In genomic region chr6:116665464-116665863, GRCh38 we compare ENCODE assay signal across 11 cellular contexts. TPM values are rescaled to one million over a fixed set of nuclear protein-coding genes. Genes with fewer than 3 reads are reported as not detected.
DNase-seq lines count a peak whose midpoint lies in the region; ATAC-seq, FAIRE-seq and TF ChIP-seq lines count a peak whose summit lies in the region.
"Had no signal": no experiment of that assay in that cellular context is flagged by ENCODE, and none has a peak within 500 bp of the region (broad histone marks: within the 10 kb centered on the region; RNA-seq: fewer than 3 reads in every experiment).

No MANE protein-coding gene starts in this region.

- no peak for FAIRE-seq in K562 (lab: Jason Lieb, UNC)

- H3K4me2 ChIP-seq in Karpas-422 (ENCODE audit: low read depth, low read length, poor library complexity, severe bottlenecking) (peak overlapping the region; percentile 88), K562 (ENCODE audit: insufficient read depth, low read length) (peak overlapping the region; percentile 80), osteoblast (ENCODE audit: insufficient read depth, low read length) (peak overlapping the region; percentile 49)

- POLR2A ChIA-PET in K562 (lab: Yijun Ruan, JAX): interaction anchor here (1.3 to 1.5 kb wide), 2 partner anchors 13 to 16 kb away, joined by 3 to 5 read pairs; partner anchors contain the start of gene KPNA5

- H3K4me3 ChIP-seq in Karpas-422 (ENCODE audit: low read length): peak overlapping the region; percentile 84
- peak overlapping the region; percentile 41 for H3K4me3 ChIP-seq in K562
- no peak overlapping the region for H3K4me3 ChIP-seq in osteoblast (ENCODE audit: insufficient read depth, low read length)
- no peak overlapping the region for H3K4me3 ChIP-seq in upper lobe of right lung

- H3K9me3 ChIP-seq in Karpas-422 (ENCODE audit: low read length) (no peaks in the 10 kb centered on the region), K562 (replicated peaks; ENCODE audit: control insufficient read depth, insufficient read depth, low read depth, low read length) (no peaks in the 10 kb centered on the region), osteoblast (ENCODE audit: low read depth, low read length) (no peaks in the 10 kb centered on the region), upper lobe of right lung (no peaks in the 10 kb centered on the region)

- H3K79me2 ChIP-seq in Karpas-422 (ENCODE audit: low read length): peaks cover 81% of the 10 kb centered on the region
- H3K79me2 ChIP-seq in K562 (ENCODE audit: control insufficient read depth, insufficient read depth, low read length): peaks cover 80% of the 10 kb centered on the region
- peaks cover 75% of the 10 kb centered on the region for H3K79me2 ChIP-seq in osteoblast (ENCODE audit: insufficient read depth, low read length)

- H4K20me1 ChIP-seq in Karpas-422 (ENCODE audit: insufficient read depth, low read depth, low read length): peaks cover 3% of the 10 kb centered on the region; the same call in 1 of the 2 replicates
- H4K20me1 ChIP-seq in K562 (replicated peaks; ENCODE audit: control insufficient read depth, insufficient read depth, low read length): 0 out of 2 replicates have a peak, but pooled peaks cover 3% of the 10 kb centered on the region
- no peaks in the 10 kb centered on the region for H4K20me1 ChIP-seq in osteoblast (ENCODE audit: insufficient read depth, low read length)

- no peak for TF ChIP-seq POLR2A in K562 (conservative IDR thresholded peaks at IDR 0.05)

- H3K27me3 ChIP-seq in Karpas-422 (ENCODE audit: low read length): no peaks in the 10 kb centered on the region
- H3K27me3 ChIP-seq in K562 (ENCODE audit: control insufficient read depth in 2 of 2, insufficient read depth in 2 of 2, low read length in 2 of 2): no peaks in the 10 kb centered on the region
- no peaks in the 10 kb centered on the region for H3K27me3 ChIP-seq in osteoblast (ENCODE audit: insufficient read depth, low read length)
- no peaks in the 10 kb centered on the region for H3K27me3 ChIP-seq in upper lobe of right lung

- WGBS in K562 (ENCODE audit: insufficient coverage, low coverage, missing lambda C conversion rate): 8% methylated on average over 4 of the region's 7 CpGs

- H3K36me3 Mint-ChIP-seq in activated CD4-positive, alpha-beta T cell treated with anti-CD3 and anti-CD28 coated beads, Interleukin-2, amount 10 ng/mL, durations not matched to agents 24 days and 14 days (ENCODE audit: low read depth): peaks cover 39% of the 10 kb centered on the region

- BruUV-seq in K562 (replicated peaks; lab: Mats Ljungman, UMichigan): no TSS peak

- DNase-seq in activated CD4-positive, alpha-beta T cell treated with anti-CD3 and anti-CD28 coated beads, Interleukin-2, amount 10 ng/mL, durations not matched to agents 24 days and 14 days: no peak
- DNase-seq in activated CD4-positive, alpha-beta T cell treated with anti-CD3 and anti-CD28 coated beads for 1 hour: no peak
- DNase-seq in Karpas-422 (no peak), K562 (ENCODE audit: extremely low read depth in 1 of 4, low spot score in 3 of 4) (peak in 1 of 4 experiments; percentile 60), osteoblast (ENCODE audit: insufficient read length, low spot score, missing footprints) (no peak), upper lobe of right lung (no peak), NCI-H345 (lab: John Stamatoyannopoulos, UW) (no peak)
- DNase-seq: amniotic stem cell, naive B cell, NCI-H226 had no signal

- intact Hi-C loops in activated CD4-positive, alpha-beta T cell treated with anti-CD3 and anti-CD28 coated beads, Interleukin-2, amount 10 ng/mL, durations not matched to agents 24 days and 14 days (cut with micrococcal nuclease): loop anchor here (5.0 to 10.0 kb wide), 3 partner anchors 203 to 937 kb away; partner anchors contain the start of genes CALHM6, GOPC and TSPYL4
- intact Hi-C loops in K562 (cut with micrococcal nuclease): no loop called here
- intact Hi-C loops in upper lobe of right lung (cut with DNase I): no loop called here

- no peak overlapping the region for H3K27ac Mint-ChIP-seq in activated CD4-positive, alpha-beta T cell treated with anti-CD3 and anti-CD28 coated beads, Interleukin-2, amount 10 ng/mL, durations not matched to agents 24 days and 14 days
- H3K27ac Mint-ChIP-seq: naive B cell had no signal

- H3K9me3 Mint-ChIP-seq in activated CD4-positive, alpha-beta T cell treated with anti-CD3 and anti-CD28 coated beads, Interleukin-2, amount 10 ng/mL, durations not matched to agents 24 days and 14 days: no peaks in the 10 kb centered on the region
- H3K9me3 Mint-ChIP-seq: naive B cell had no signal

- ATAC-seq in K562 (peak; percentile 66), upper lobe of right lung (no peak), GM18873 (IDR thresholded peaks at IDR 0.05; ENCODE audit: low FRiP score, unreplicated experiment) (no peak)

- no peak for TF ChIP-seq RAD21 in K562 (CRISPR knock-in tag; conservative IDR thresholded peaks at IDR 0.05 in 1 of 2, IDR thresholded peaks at IDR 0.05 in 1 of 2)

- H3K27ac ChIP-seq in Karpas-422 (ENCODE audit: low read length): no peak overlapping the region
- peak overlapping the region; percentile 83 for H3K27ac ChIP-seq in K562 (ENCODE audit: extremely low read depth, low read depth, low read length)
- H3K27ac ChIP-seq in osteoblast (ENCODE audit: low read depth, low read length): no peak overlapping the region
- no peak overlapping the region for H3K27ac ChIP-seq in upper lobe of right lung

- H3K36me3 ChIP-seq in Karpas-422 (ENCODE audit: insufficient read depth, low read length): peaks cover 16% of the 10 kb centered on the region; the same call in 1 of the 2 replicates
- peaks cover 7% of the 10 kb centered on the region for H3K36me3 ChIP-seq in K562 (ENCODE audit: control insufficient read depth, insufficient read depth, low read length)
- no peaks in the 10 kb centered on the region for H3K36me3 ChIP-seq in osteoblast (ENCODE audit: insufficient read depth, low read length)
- no peaks in the 10 kb centered on the region for H3K36me3 ChIP-seq in upper lobe of right lung

- CTCF ChIA-PET in K562 (lab: Yijun Ruan, JAX; ENCODE audit: low intra/inter-chr PET ratio): no interaction called here

- H3K27me3 Mint-ChIP-seq in activated CD4-positive, alpha-beta T cell treated with anti-CD3 and anti-CD28 coated beads, Interleukin-2, amount 10 ng/mL, durations not matched to agents 24 days and 14 days: peaks cover 2% of the 10 kb centered on the region

- no peak for TF ChIP-seq EP300 in K562 (IDR thresholded peaks at IDR 0.05; ENCODE audit: low read length)

- peaks cover 47% of the 10 kb centered on the region for H3K4me1 ChIP-seq in Karpas-422 (ENCODE audit: low read length)
- peaks cover 5 to 7% of the 10 kb centered on the region in 2 experiments; a peak in 4 of 5 replicates for H3K4me1 ChIP-seq in K562 (replicated peaks in 1 of 2; ENCODE audit: control insufficient read depth in 2 of 2, insufficient read depth in 2 of 2, low read length in 2 of 2)
- H3K4me1 ChIP-seq in osteoblast (ENCODE audit: insufficient read depth, low read length): peaks cover 6% of the 10 kb centered on the region
- H3K4me1 ChIP-seq in upper lobe of right lung: peaks cover 21% of the 10 kb centered on the region

- no peaks in the 10 kb centered on the region for H3K9me1 ChIP-seq in K562 (ENCODE audit: control insufficient read depth, insufficient read depth, low read length)

- no peaks in the 10 kb centered on the region for H3K9me2 ChIP-seq in Karpas-422 (replicated peaks; ENCODE audit: insufficient read depth, low read length)

- H3K4me1 Mint-ChIP-seq in activated CD4-positive, alpha-beta T cell treated with anti-CD3 and anti-CD28 coated beads, Interleukin-2, amount 10 ng/mL, durations not matched to agents 24 days and 14 days: peaks cover 42% of the 10 kb centered on the region

- in situ Hi-C loops in K562 (cut with MboI): no loop called here

- no peak overlapping the region for H2AFZ ChIP-seq in Karpas-422 (ENCODE audit: low read length)
- no peak overlapping the region for H2AFZ ChIP-seq in K562 (ENCODE audit: low read depth, low read length)
- H2AFZ ChIP-seq in osteoblast (ENCODE audit: low read length): no peak overlapping the region

- H3K4me3 Mint-ChIP-seq in activated CD4-positive, alpha-beta T cell treated with anti-CD3 and anti-CD28 coated beads, Interleukin-2, amount 10 ng/mL, durations not matched to agents 24 days and 14 days: peak overlapping the region; percentile 54

- peak overlapping the region; percentile 54 for H3K9ac ChIP-seq in Karpas-422 (ENCODE audit: low read length)
- peak overlapping the region; percentile 86 to 89 for H3K9ac ChIP-seq in K562 (ENCODE audit: insufficient read depth in 1 of 2, low read depth in 2 of 2, low read length in 2 of 2)

- no peak for TF ChIP-seq CTCF in K562 (IDR thresholded peaks at IDR 0.05 in 2 of 3, conservative IDR thresholded peaks at IDR 0.05 in 1 of 3; ENCODE audit: insufficient read depth in 2 of 3, low read depth in 1 of 3, low read length in 3 of 3)
- TF ChIP-seq CTCF in osteoblast (IDR thresholded peaks at IDR 0.05; ENCODE audit: extremely low read depth, low read depth, low read length): no peak
- TF ChIP-seq CTCF in upper lobe of right lung (IDR thresholded peaks at IDR 0.05): no peak

RNA-seq across cellular contexts. Expression of gene ZUP1, which starts 3.1 kb away (rescaled TPM):
- 18.2 and 19.8 TPM in 2 replicates for total RNA-seq in activated CD4-positive, alpha-beta T cell treated with anti-CD3 and anti-CD28 coated beads, Interleukin-2, amount 10 ng/mL, durations not matched to agents 24 days and 14 days
- 31.0 and 32.7 TPM in 2 replicates for total RNA-seq in Karpas-422 (2014; rRNA removed; shearing (Covaris generic); ENCODE audit: low replicate concordance)
- 23.4 and 99.7 TPM in 2 replicates for total RNA-seq in K562 (2011; cell fraction: chromatin; rRNA removed; ENCODE audit: low replicate concordance)
- total RNA-seq in K562 (2011; cell fraction: nucleolus; rRNA removed): 12.8 and 18.8 TPM in 2 replicates
- total RNA-seq in K562 (2011; cell fraction: nucleoplasm; rRNA removed): 23.4 and 26.0 TPM in 2 replicates
- 18.3 and 19.1 TPM in 2 replicates for total RNA-seq in K562 (2014; rRNA removed)
- total RNA-seq in K562 (2014; rRNA removed; fragmentation: Illumina TruSeq; extraction: Trizol): 37.7 and 42.9 TPM in 2 replicates
- total RNA-seq in K562 (2015; rRNA removed; fragmentation: Illumina TruSeq; extraction: Trizol): 28.6 and 31.8 TPM in 2 replicates
- total RNA-seq in K562 (2021): 20.1 and 25.6 TPM in 2 replicates
- 35.8 and 39.3 TPM in 2 replicates for polyA plus RNA-seq in K562 (2011; rRNA removed)
- polyA plus RNA-seq in K562 (2011; cell fraction: cytosol; rRNA removed): 4.5 and 8.0 TPM in 2 replicates
- 31.8 and 55.7 TPM in 2 replicates for polyA plus RNA-seq in K562 (2011; cell fraction: nucleus; rRNA removed)
- 13.7 and 17.0 TPM in 2 replicates for polyA plus RNA-seq in K562 (2012)
- 27.2 and 31.3 TPM in 2 replicates for polyA plus RNA-seq in K562 (2014; fragmentation: Illumina TruSeq; extraction: Trizol)
- 10 to 100 TPM; 11.8 to 16.2 TPM for polyA plus RNA-seq in K562 (2014; fragmentation: Nextera tagmentation; extraction: Ambion mirVana)
- polyA plus RNA-seq in K562 (2014; rRNA removed): 27.5 and 29.7 TPM in 2 replicates
- polyA minus RNA-seq in K562 (2011; rRNA and poly(A)+ RNA removed): 23.9 and 31.9 TPM in 2 replicates
- polyA minus RNA-seq in K562 (2011; cell fraction: cytosol; rRNA and poly(A)+ RNA removed): 11.1 and 11.2 TPM in 2 replicates
- 22.1 and 40.3 TPM in 2 replicates for polyA minus RNA-seq in K562 (2011; cell fraction: nucleus; rRNA and poly(A)+ RNA removed)
- total RNA-seq in osteoblast: 10.9 and 12.4 TPM in 2 replicates
- 11.0 TPM for total RNA-seq in upper lobe of right lung

RNA-seq across cellular contexts. Expression of gene KPNA5, which starts 15.5 kb away (rescaled TPM):
- 7.2 and 7.7 TPM in 2 replicates for total RNA-seq in activated CD4-positive, alpha-beta T cell treated with anti-CD3 and anti-CD28 coated beads, Interleukin-2, amount 10 ng/mL, durations not matched to agents 24 days and 14 days
- total RNA-seq in Karpas-422 (2014; rRNA removed; shearing (Covaris generic); ENCODE audit: low replicate concordance): 15.9 and 16.0 TPM in 2 replicates
- 4.2 and 13.2 TPM in 2 replicates for total RNA-seq in K562 (2011; cell fraction: chromatin; rRNA removed; ENCODE audit: low replicate concordance)
- total RNA-seq in K562 (2011; cell fraction: nucleolus; rRNA removed): 1.2 and 1.3 TPM in 2 replicates
- 2.1 and 3.7 TPM in 2 replicates for total RNA-seq in K562 (2011; cell fraction: nucleoplasm; rRNA removed)
- total RNA-seq in K562 (2014; rRNA removed) (5.4 and 6.3 TPM in 2 replicates), K562 (2014; rRNA removed; fragmentation: Illumina TruSeq; extraction: Trizol) (9.3 and 9.5 TPM in 2 replicates), K562 (2015; rRNA removed; fragmentation: Illumina TruSeq; extraction: Trizol) (9.0 and 10.3 TPM in 2 replicates), K562 (2021) (6.5 and 7.5 TPM in 2 replicates), osteoblast (10.6 and 11.2 TPM in 2 replicates), upper lobe of right lung (18.1 TPM)
- polyA plus RNA-seq in K562 (2011; rRNA removed) (5.2 and 7.0 TPM in 2 replicates), K562 (2014; fragmentation: Illumina TruSeq; extraction: Trizol) (6.5 and 6.9 TPM in 2 replicates), K562 (2014; fragmentation: Nextera tagmentation; extraction: Ambion mirVana) (1 to 10 TPM; 3.2 to 3.3 TPM), K562 (2014; rRNA removed) (3.7 and 4.5 TPM in 2 replicates)
- polyA plus RNA-seq in K562 (2011; cell fraction: cytosol; rRNA removed): 0.76 and 2.3 TPM in 2 replicates
- 3.3 and 4.0 TPM in 2 replicates for polyA plus RNA-seq in K562 (2011; cell fraction: nucleus; rRNA removed)
- 2.9 and 3.0 TPM in 2 replicates for polyA plus RNA-seq in K562 (2012)
- 10.0 and 13.8 TPM in 2 replicates for polyA minus RNA-seq in K562 (2011; rRNA and poly(A)+ RNA removed)
- 3.7 and 5.6 TPM in 2 replicates for polyA minus RNA-seq in K562 (2011; cell fraction: cytosol; rRNA and poly(A)+ RNA removed)
- polyA minus RNA-seq in K562 (2011; cell fraction: nucleus; rRNA and poly(A)+ RNA removed): 2.7 and 3.4 TPM in 2 replicates

RNA-seq across cellular contexts. Expression of gene RSPH4A, which starts 49.2 kb away (rescaled TPM):
- 0.14 and 0.21 TPM in 2 replicates for total RNA-seq in activated CD4-positive, alpha-beta T cell treated with anti-CD3 and anti-CD28 coated beads, Interleukin-2, amount 10 ng/mL, durations not matched to agents 24 days and 14 days
- total RNA-seq in Karpas-422 (2014; rRNA removed; shearing (Covaris generic); ENCODE audit: low replicate concordance): 0.51 TPM in 1 of 2 replicates, not detected in the other
- total RNA-seq in K562 (2011; cell fraction: chromatin; rRNA removed; ENCODE audit: low replicate concordance): 0.18 TPM in 1 of 2 replicates, not detected in the other
- not detected in 2 replicates for total RNA-seq in K562 (2011; cell fraction: nucleolus; rRNA removed)
- 0.46 TPM in 1 of 2 replicates, not detected in the other for total RNA-seq in K562 (2011; cell fraction: nucleoplasm; rRNA removed)
- 0.14 TPM in 1 of 2 replicates, not detected in the other for total RNA-seq in K562 (2014; rRNA removed)
- 0.11 and 0.32 TPM in 2 replicates for total RNA-seq in K562 (2014; rRNA removed; fragmentation: Illumina TruSeq; extraction: Trizol)
- 0.29 and 0.30 TPM in 2 replicates for total RNA-seq in K562 (2015; rRNA removed; fragmentation: Illumina TruSeq; extraction: Trizol)
- 0.11 TPM in 2 replicates for total RNA-seq in K562 (2021)
- polyA plus RNA-seq in K562 (2011; rRNA removed): 0.04 and 0.19 TPM in 2 replicates
- 0.10 TPM in 1 of 2 replicates, not detected in the other for polyA plus RNA-seq in K562 (2011; cell fraction: cytosol; rRNA removed)
- 0.33 and 0.42 TPM in 2 replicates for polyA plus RNA-seq in K562 (2011; cell fraction: nucleus; rRNA removed)
- polyA plus RNA-seq in K562 (2012): 0.12 and 0.24 TPM in 2 replicates
- polyA plus RNA-seq in K562 (2014; fragmentation: Illumina TruSeq; extraction: Trizol): 0.29 and 0.30 TPM in 2 replicates
- under 1 TPM; 0.07 to 0.08 TPM for polyA plus RNA-seq in K562 (2014; fragmentation: Nextera tagmentation; extraction: Ambion mirVana)
- 0.03 and 0.15 TPM in 2 replicates for polyA plus RNA-seq in K562 (2014; rRNA removed)
- 0.14 and 0.15 TPM in 2 replicates for polyA minus RNA-seq in K562 (2011; rRNA and poly(A)+ RNA removed)
- polyA minus RNA-seq in K562 (2011; cell fraction: cytosol; rRNA and poly(A)+ RNA removed): not detected in 2 replicates
- 0.13 and 0.33 TPM in 2 replicates for polyA minus RNA-seq in K562 (2011; cell fraction: nucleus; rRNA and poly(A)+ RNA removed)
- total RNA-seq in osteoblast: 0.36 and 0.59 TPM in 2 replicates
- total RNA-seq in upper lobe of right lung: 0.72 TPM

Comparison
In these comparisons a context has a peak if more than half of its experiments do, and no peak if none do; other contexts are left out.
1. H3K4me3 ChIP-seq: peak in Karpas-422 (single experiment) and K562 (single experiment); none in osteoblast (single experiment) and upper lobe of right lung (single experiment).
2. Peak in every context shown above with its lines, with median percentiles within 50 percentile points of each other: H3K4me2 ChIP-seq.